ENCODE assay signal across 39 cellular contexts in genomic region chr12:24143928-24144327, GRCh38.
"Had no signal": no experiment of that assay in that cellular context is flagged by ENCODE, and none has a peak within 500 bp of the region (broad histone marks: within the 10 kb centered on the region; RNA-seq: fewer than 3 reads in every experiment).

No MANE protein-coding gene starts in this region.

- H3K4me3 Mint-ChIP-seq: activated naive CD4-positive, alpha-beta T cell treated with anti-CD3 and anti-CD28 coated beads for 36 hours; activated naive CD4-positive, alpha-beta T cell treated with anti-CD3 and anti-CD28 coated beads, Interleukin-2, amount 10 ng/mL, durations not matched to agents 7 days and 5 days; activated naive CD4-positive, alpha-beta T cell treated with anti-CD3 and anti-CD28 coated beads, Interleukin-2, amount 50 U/mL, for 24 hours; activated naive CD8-positive, alpha-beta T cell; activated naive CD8-positive, alpha-beta T cell treated with anti-CD3 and anti-CD28 coated beads for 36 hours; activated naive CD8-positive, alpha-beta T cell treated with anti-CD3 and anti-CD28 coated beads, Interleukin-2, amount 10 ng/mL, durations not matched to agents 7 days and 5 days; activated naive CD8-positive, alpha-beta T cell treated with anti-CD3 and anti-CD28 coated beads, Interleukin-2, amount 50 U/mL, for 24 hours; activated T-cell treated with anti-CD3 and anti-CD28 coated beads, Interleukin-2, amount 50 U/mL, for 24 hours; activated T-cell treated with anti-CD3 and anti-CD28 coated beads, Interleukin-2, amount 50 U/mL, for 4 hours; activated T-cell treated with anti-CD3 and anti-CD28 coated beads, Interleukin-2, amount 50 U/mL, for 72 hours; activated T-helper 1 cell treated with anti-CD3 and anti-CD28 coated beads, Interleukin-12 subunit alpha, Interleukin-12 subunit beta, Interleukin-2, Interleukin-4 antibody, amounts not matched to agents 30 ng/mL and 10 ng/mL and 1 ng/mL, durations not matched to agents 14 hours and 24 hours and 36 hours; activated T-helper 17 cell treated with anti-CD3 and anti-CD28 coated beads, Interleukin-2, amount 50 U/mL, for 72 hours; brain; central memory CD8-positive, alpha-beta T cell had no signal

- H3K27me3 ChIP-seq: adrenal gland, ascending aorta, body of pancreas, brain microvascular endothelial cell, breast epithelium, cardiac muscle cell had no signal

- H3K27me3 Mint-ChIP-seq: activated naive CD4-positive, alpha-beta T cell treated with anti-CD3 and anti-CD28 coated beads, Interleukin-2, amount 10 ng/mL, durations not matched to agents 7 days and 5 days; activated naive CD4-positive, alpha-beta T cell treated with anti-CD3 and anti-CD28 coated beads, Interleukin-2, amount 50 U/mL, for 24 hours; activated naive CD8-positive, alpha-beta T cell; activated naive CD8-positive, alpha-beta T cell treated with anti-CD3 and anti-CD28 coated beads for 36 hours; activated naive CD8-positive, alpha-beta T cell treated with anti-CD3 and anti-CD28 coated beads, Interleukin-2, amount 10 ng/mL, durations not matched to agents 7 days and 5 days; activated naive CD8-positive, alpha-beta T cell treated with anti-CD3 and anti-CD28 coated beads, Interleukin-2, amount 50 U/mL, for 24 hours; activated T-cell treated with anti-CD3 and anti-CD28 coated beads, Interleukin-2, amount 50 U/mL, for 24 hours; activated T-helper 17 cell treated with anti-CD3 and anti-CD28 coated beads, Interleukin-2, amount 50 U/mL, for 72 hours; central memory CD8-positive, alpha-beta T cell had no signal

- H3K9me3 Mint-ChIP-seq: activated naive CD4-positive, alpha-beta T cell treated with anti-CD3 and anti-CD28 coated beads for 36 hours; activated naive CD8-positive, alpha-beta T cell treated with anti-CD3 and anti-CD28 coated beads, Interleukin-2, amount 10 ng/mL, durations not matched to agents 7 days and 5 days; activated T-cell treated with anti-CD3 and anti-CD28 coated beads, Interleukin-2, amount 50 U/mL, for 24 hours; activated T-helper 1 cell treated with anti-CD3 and anti-CD28 coated beads, Interleukin-12 subunit alpha, Interleukin-12 subunit beta, Interleukin-2, Interleukin-4 antibody, amounts not matched to agents 30 ng/mL and 10 ng/mL and 1 ng/mL, durations not matched to agents 14 hours and 24 hours and 36 hours; activated T-helper 17 cell treated with anti-CD3 and anti-CD28 coated beads, Interleukin-2, amount 50 U/mL, for 72 hours; activated T-helper 2 cell treated with anti-CD3 and anti-CD28 coated beads, Interferon-gamma antibody, Interleukin-2, Interleukin-4, amounts not matched to agents 10 μg/mL and 5 μg/mL and 100 μg/mL, durations not matched to agents 14 hours and 24 hours and 36 hours had no signal

- H3K36me3 Mint-ChIP-seq: activated naive CD4-positive, alpha-beta T cell treated with anti-CD3 and anti-CD28 coated beads, Interleukin-2, amount 10 ng/mL, durations not matched to agents 7 days and 5 days; activated naive CD4-positive, alpha-beta T cell treated with anti-CD3 and anti-CD28 coated beads, Interleukin-2, amount 50 U/mL, for 24 hours; activated naive CD4-positive, alpha-beta T cell treated with anti-CD3 and anti-CD28 coated beads, Interleukin-2, amount 50 U/mL, for 72 hours; activated naive CD8-positive, alpha-beta T cell; activated naive CD8-positive, alpha-beta T cell treated with anti-CD3 and anti-CD28 coated beads for 36 hours; activated naive CD8-positive, alpha-beta T cell treated with anti-CD3 and anti-CD28 coated beads, Interleukin-2, amount 10 ng/mL, durations not matched to agents 7 days and 5 days had no signal

- H3K4me1 ChIP-seq: adrenal gland, ascending aorta, body of pancreas, breast epithelium had no signal

- FAIRE-seq: astrocyte, bronchial epithelial cell had no signal

- H3K4me3 ChIP-seq: adrenal gland, ascending aorta, body of pancreas, breast epithelium, cardiac muscle cell had no signal

- H3K4me1 Mint-ChIP-seq: activated naive CD4-positive, alpha-beta T cell treated with anti-CD3 and anti-CD28 coated beads, Interleukin-2, amount 10 ng/mL, durations not matched to agents 7 days and 5 days; activated naive CD4-positive, alpha-beta T cell treated with anti-CD3 and anti-CD28 coated beads, Interleukin-2, amount 50 U/mL, for 24 hours; activated naive CD8-positive, alpha-beta T cell treated with anti-CD3 and anti-CD28 coated beads for 36 hours; activated naive CD8-positive, alpha-beta T cell treated with anti-CD3 and anti-CD28 coated beads, Interleukin-2, amount 10 ng/mL, durations not matched to agents 7 days and 5 days; activated naive CD8-positive, alpha-beta T cell treated with anti-CD3 and anti-CD28 coated beads, Interleukin-2, amount 50 U/mL, for 24 hours; activated T-helper 17 cell treated with anti-CD3 and anti-CD28 coated beads, Interleukin-2, amount 50 U/mL, for 72 hours; central memory CD8-positive, alpha-beta T cell had no signal

- H3K9me3 ChIP-seq: ascending aorta, body of pancreas, breast epithelium had no signal

- DNase-seq: activated effector memory CD4-positive, alpha-beta T cell treated with anti-CD3 and anti-CD28 coated beads, Interleukin-2, amount 50 U/mL, for 16 hours; activated effector memory CD4-positive, alpha-beta T cell treated with Interleukin-2 at 50 U/mL for 16 hours; activated gamma-delta T cell; activated gamma-delta T cell treated with Interleukin-2 at 50 U/mL for 16 hours; activated naive CD4-positive, alpha-beta T cell; activated naive CD4-positive, alpha-beta T cell treated with anti-CD3 and anti-CD28 coated beads for 36 hours; activated naive CD4-positive, alpha-beta T cell treated with anti-CD3 and anti-CD28 coated beads, Interleukin-2, amount 10 ng/mL, durations not matched to agents 7 days and 5 days; activated naive CD4-positive, alpha-beta T cell treated with anti-CD3 and anti-CD28 coated beads, Interleukin-2, amount 50 U/mL, for 16 hours; activated naive CD4-positive, alpha-beta T cell treated with Interleukin-2 at 50 U/mL for 16 hours; activated naive CD8-positive, alpha-beta T cell treated with anti-CD3 and anti-CD28 coated beads for 36 hours; activated naive CD8-positive, alpha-beta T cell treated with anti-CD3 and anti-CD28 coated beads, Interleukin-2, amount 10 ng/mL, durations not matched to agents 7 days and 5 days; activated naive CD8-positive, alpha-beta T cell treated with anti-CD3 and anti-CD28 coated beads, Interleukin-2, amount 50 U/mL, for 24 hours; activated T-cell treated with anti-CD3 and anti-CD28 coated beads, Interleukin-2, amount 50 U/mL, for 24 hours; activated T-cell treated with anti-CD3 and anti-CD28 coated beads, Interleukin-2, amount 50 U/mL, for 4 hours; activated T-cell treated with anti-CD3 and anti-CD28 coated beads, Interleukin-2, amount 50 U/mL, for 48 hours; activated T-cell treated with anti-CD3 and anti-CD28 coated beads, Interleukin-2, amount 50 U/mL, for 72 hours; adrenal gland; amniotic stem cell; amygdala; anterior cingulate cortex; aorta; body of pancreas; brain microvascular endothelial cell; caudate nucleus; central memory CD4-positive, alpha-beta T cell; cerebellar nuclear complex had no signal

- ATAC-seq: activated naive CD4-positive, alpha-beta T cell treated with anti-CD3 and anti-CD28 coated beads, Interleukin-2, amount 50 U/mL, for 72 hours; activated naive CD8-positive, alpha-beta T cell treated with anti-CD3 and anti-CD28 coated beads, Interleukin-2, amount 50 U/mL, for 24 hours; activated T-cell treated with anti-CD3 and anti-CD28 coated beads, Interleukin-2, amount 50 U/mL, for 4 hours; activated T-cell treated with anti-CD3 and anti-CD28 coated beads, Interleukin-2, amount 50 U/mL, for 72 hours; activated T-helper 17 cell treated with anti-CD3 and anti-CD28 coated beads, Interleukin-2, amount 50 U/mL, for 72 hours; body of pancreas had no signal

- H3K27ac Mint-ChIP-seq: activated naive CD4-positive, alpha-beta T cell treated with anti-CD3 and anti-CD28 coated beads for 36 hours; activated naive CD4-positive, alpha-beta T cell treated with anti-CD3 and anti-CD28 coated beads, Interleukin-2, amount 10 ng/mL, durations not matched to agents 7 days and 5 days; activated naive CD4-positive, alpha-beta T cell treated with anti-CD3 and anti-CD28 coated beads, Interleukin-2, amount 50 U/mL, for 24 hours; activated naive CD4-positive, alpha-beta T cell treated with anti-CD3 and anti-CD28 coated beads, Interleukin-2, amount 50 U/mL, for 72 hours; activated naive CD8-positive, alpha-beta T cell; activated naive CD8-positive, alpha-beta T cell treated with anti-CD3 and anti-CD28 coated beads for 36 hours; activated naive CD8-positive, alpha-beta T cell treated with anti-CD3 and anti-CD28 coated beads, Interleukin-2, amount 10 ng/mL, durations not matched to agents 7 days and 5 days; activated naive CD8-positive, alpha-beta T cell treated with anti-CD3 and anti-CD28 coated beads, Interleukin-2, amount 50 U/mL, for 24 hours; activated T-cell treated with anti-CD3 and anti-CD28 coated beads, Interleukin-2, amount 50 U/mL, for 24 hours; activated T-cell treated with anti-CD3 and anti-CD28 coated beads, Interleukin-2, amount 50 U/mL, for 72 hours; activated T-helper 1 cell treated with anti-CD3 and anti-CD28 coated beads, Interleukin-12 subunit alpha, Interleukin-12 subunit beta, Interleukin-2, Interleukin-4 antibody, amounts not matched to agents 30 ng/mL and 10 ng/mL and 1 ng/mL, durations not matched to agents 14 hours and 24 hours and 36 hours; activated T-helper 17 cell treated with anti-CD3 and anti-CD28 coated beads, Interleukin-2, amount 50 U/mL, for 72 hours; activated T-helper 2 cell treated with anti-CD3 and anti-CD28 coated beads, Interferon-gamma antibody, Interleukin-2, Interleukin-4, amounts not matched to agents 10 μg/mL and 5 μg/mL and 100 μg/mL, durations not matched to agents 14 hours and 24 hours and 36 hours; brain had no signal

- H3K27ac ChIP-seq: adrenal gland, ascending aorta, body of pancreas, brain microvascular endothelial cell, breast epithelium, cardiac muscle cell had no signal

- H3K36me3 ChIP-seq: adrenal gland, ascending aorta, brain microvascular endothelial cell, breast epithelium, cardiac muscle cell had no signal
